32 cellular contexts compared by ENCODE assay signal in genomic region chr13:34308725-34309124, GRCh38.
DNase-seq lines count a peak whose midpoint lies in the region; ATAC-seq, FAIRE-seq and TF ChIP-seq lines count a peak whose summit lies in the region.
"Had no signal": no experiment of that assay in that cellular context is flagged by ENCODE, and none has a peak within 500 bp of the region (broad histone marks: within the 10 kb centered on the region; RNA-seq: fewer than 3 reads in every experiment).

No MANE protein-coding gene starts in this region.

- H3K36me3 ChIP-seq in heart left ventricle: no peaks in the 10 kb centered on the region
- H3K36me3 ChIP-seq: MG63, pancreas, thyroid gland had no signal

- H3K27me3 ChIP-seq in heart left ventricle: no peaks in the 10 kb centered on the region
- H3K27me3 ChIP-seq: MG63, pancreas, thyroid gland had no signal

- no peaks in the 10 kb centered on the region for H3K4me1 ChIP-seq in heart left ventricle
- H3K4me1 ChIP-seq: pancreas, thyroid gland had no signal

- TF ChIP-seq CTCF in retinal pigment epithelial cell (conservative IDR thresholded peaks at IDR 0.05; ENCODE audit: low read depth, low read length): no peak
- TF ChIP-seq CTCF in heart left ventricle (IDR thresholded peaks at IDR 0.05): no peak

- DNase-seq in fibroblast of gingiva (ENCODE audit: low read depth): peak; percentile 81
- DNase-seq in retinal pigment epithelial cell (ENCODE audit: low read depth): peak; percentile 76
- DNase-seq in GM19238 (ENCODE audit: insufficient read length, low spot score): no peak
- DNase-seq in hepatic stellate cell (ENCODE audit: low spot score): no peak
- no peak for DNase-seq in heart left ventricle
- DNase-seq: activated CD4-positive, alpha-beta T cell treated with anti-CD3 and anti-CD28 coated beads for 1 hour; activated CD8-positive, alpha-beta T cell treated with anti-CD3 and anti-CD28 coated beads, Interleukin-2, amount 10 ng/mL, durations not matched to agents 7 days and 5 days; activated effector memory CD4-positive, alpha-beta T cell treated with anti-CD3 and anti-CD28 coated beads, Interleukin-2, amount 50 U/mL, for 16 hours; activated naive CD8-positive, alpha-beta T cell treated with anti-CD3 and anti-CD28 coated beads, Interleukin-2, amount 10 ng/mL, durations not matched to agents 7 days and 5 days; CD8-positive, alpha-beta memory T cell; DMS153; effector CD4-positive, alpha-beta T cell; erythroblast; KBM-7; kidney glomerular epithelial cell; MG63; NCI-H1417; NCI-H446; nephron progenitor cell; pancreas; retina; stimulated activated CD4-positive, alpha-beta T cell treated with anti-CD3 and anti-CD28 coated beads, Interleukin-1b, Interleukin-23, amount 100 ng/mL, for 48 hours; stimulated activated CD8-positive, alpha-beta memory T cell treated with anti-CD3 and anti-CD28 coated beads, Interleukin-4, amount 100 ng/mL, for 48 hours; stimulated activated naive CD8-positive, alpha-beta T cell treated with anti-CD3 and anti-CD28 coated beads, Interleukin-15, amount 100 ng/mL, for 72 hours; T-helper 17 cell; thyroid gland had no signal

- intact Hi-C loops in heart left ventricle (cut with DNase I): no loop called here

- WGBS in heart left ventricle, 4 donors: 92 to 97% (median 94%) methylated on average over 1 of the region's 1 CpG

- peak; percentile 13 for FAIRE-seq in G401.6 (lab: Jason Lieb, UNC)
- FAIRE-seq: HTR-8/SVneo, pancreas had no signal

- H3K4me3 ChIP-seq in retinal pigment epithelial cell (ENCODE audit: low read length): no peak overlapping the region
- H3K4me3 ChIP-seq in heart left ventricle: no peak overlapping the region
- H3K4me3 ChIP-seq: lung, MG63, pancreas, smooth muscle cell, thyroid gland had no signal

- H3K27ac ChIP-seq in heart left ventricle: no peak overlapping the region
- H3K27ac ChIP-seq: pancreas had no signal

- no peak for TF ChIP-seq POLR2A in heart left ventricle (IDR thresholded peaks at IDR 0.05)

- ATAC-seq in SK-N-SH treated with all-trans-retinoic acid at 6 μM for 48 hours (peak; percentile 97), heart left ventricle (no peak), HG03520 (IDR thresholded peaks at IDR 0.05; ENCODE audit: unreplicated experiment) (no peak)
- ATAC-seq: activated CD8-positive, alpha-beta T cell treated with anti-CD3 and anti-CD28 coated beads, Interleukin-2, amount 10 ng/mL, durations not matched to agents 7 days and 5 days; pancreas; stimulated activated naive CD8-positive, alpha-beta T cell treated with anti-CD3 and anti-CD28 coated beads, Interleukin-15, amount 100 ng/mL, for 72 hours; T-helper 17 cell had no signal

- peaks cover 0 to 10% (median 2%) of the 10 kb centered on the region in 12 donors for H3K9me3 ChIP-seq in heart left ventricle
- H3K9me3 ChIP-seq: pancreas, thyroid gland had no signal

TF ChIP-seq in SK-N-SH treated with all-trans-retinoic acid at 6 μM for 48 hours, 23 proteins besides CTCF, POLR2A, EP300 and RAD21:
- TF ChIP-seq ZNF70 (CRISPR knock-in tag; IDR thresholded peaks at IDR 0.05): no peak
- no peak for TF ChIP-seq ZNF565 (CRISPR knock-in tag; conservative IDR thresholded peaks at IDR 0.05; ENCODE audit: low read depth)
- TF ChIP-seq CREB5 (CRISPR knock-in tag; IDR thresholded peaks at IDR 0.05; ENCODE audit: low read depth): no peak

Comparison
In these comparisons a context has a peak if more than half of its experiments do, and no peak if none do; other contexts are left out.
1. DNase-seq: peak in fibroblast of gingiva (single experiment) and retinal pigment epithelial cell (single experiment); none in GM19238 (single experiment), hepatic stellate cell (single experiment) and heart left ventricle (0 of 5).